ENCODE assay signal across 21 cellular contexts in genomic region chr2:100959225-100959880, GRCh38. TPM values are rescaled to one million over a fixed set of nuclear protein-coding genes. Genes with fewer than 3 reads are reported as not detected.
DNase-seq lines count a peak whose midpoint lies in the region; ATAC-seq and TF ChIP-seq lines count a peak whose summit lies in the region.
"Had no signal": no experiment of that assay in that cellular context is flagged by ENCODE, and none has a peak within 500 bp of the region (broad histone marks: within the 10 kb centered on the region; RNA-seq: fewer than 3 reads in every experiment).

No MANE protein-coding gene starts in this region.

- DNase-seq in AG09309 (ENCODE audit: low read depth): peak; percentile 40
- DNase-seq in HT-29 (ENCODE audit: low spot score): peak; percentile 31
- DNase-seq in cerebellum (ENCODE audit: low spot score): peak; percentile 29
- no peak for DNase-seq in mesothelial cell of epicardium (ENCODE audit: low spot score in 2 of 2, unreplicated experiment in 2 of 2)
- DNase-seq in activated CD8-positive, alpha-beta T cell treated with anti-CD3 and anti-CD28 coated beads, Interleukin-2, amount 10 ng/mL, durations not matched to agents 7 days and 5 days: no peak
- no peak for DNase-seq in NCI-H2081 (lab: John Stamatoyannopoulos, UW)
- DNase-seq in sciatic nerve (ENCODE audit: low spot score): no peak
- no peak for DNase-seq in GM10266 (ENCODE audit: extremely low spot score)
- DNase-seq: ACHN; activated CD4-positive, alpha-beta T cell treated with anti-CD3 and anti-CD28 coated beads, Interleukin-2, amount 10 ng/mL, durations not matched to agents 7 days and 5 days; activated naive CD4-positive, alpha-beta T cell; COR-L47; immature natural killer cell; mesenchymal stem cell; right lobe of liver; stimulated activated CD4-positive, alpha-beta T cell treated with anti-CD3 and anti-CD28 coated beads, Interleukin-2, amount 100 ng/mL, for 24 hours had no signal

- no peak for TF ChIP-seq CTCF in AG09309 (IDR thresholded peaks at IDR 0.05; ENCODE audit: control insufficient read depth, insufficient read depth, low read depth, low read length, missing control alignments)
- TF ChIP-seq CTCF in mesothelial cell of epicardium (IDR thresholded peaks at IDR 0.05; ENCODE audit: unreplicated experiment): no peak
- no peak for TF ChIP-seq CTCF in GM10266 (IDR thresholded peaks at IDR 0.05; ENCODE audit: control insufficient read depth, insufficient read depth, low read depth, missing control alignments)

- peak overlapping the region; percentile 54 for H3K27ac Mint-ChIP-seq in mesothelial cell of epicardium
- H3K27ac Mint-ChIP-seq in activated CD8-positive, alpha-beta T cell treated with anti-CD3 and anti-CD28 coated beads, Interleukin-2, amount 10 ng/mL, durations not matched to agents 7 days and 5 days: no peak overlapping the region
- H3K27ac Mint-ChIP-seq: activated CD4-positive, alpha-beta T cell treated with anti-CD3 and anti-CD28 coated beads, Interleukin-2, amount 10 ng/mL, durations not matched to agents 7 days and 5 days; dendritic cell treated with granulocyte-macrophage colony-stimulating factor and Interleukin-4, amounts not matched to agents 40 ng/mL and 50 ng/mL, for 4 days; immature natural killer cell had no signal

- no peak overlapping the region for H3K4me3 Mint-ChIP-seq in mesothelial cell of epicardium
- H3K4me3 Mint-ChIP-seq in activated CD8-positive, alpha-beta T cell treated with anti-CD3 and anti-CD28 coated beads, Interleukin-2, amount 10 ng/mL, durations not matched to agents 7 days and 5 days: no peak overlapping the region
- H3K4me3 Mint-ChIP-seq: activated CD4-positive, alpha-beta T cell treated with anti-CD3 and anti-CD28 coated beads, Interleukin-2, amount 10 ng/mL, durations not matched to agents 7 days and 5 days; dendritic cell treated with granulocyte-macrophage colony-stimulating factor and Interleukin-4, amounts not matched to agents 40 ng/mL and 50 ng/mL, for 4 days; immature natural killer cell; neural crest cell had no signal

- H3K9me3 Mint-ChIP-seq in mesothelial cell of epicardium: no peaks in the 10 kb centered on the region
- no peaks in the 10 kb centered on the region for H3K9me3 Mint-ChIP-seq in activated CD8-positive, alpha-beta T cell treated with anti-CD3 and anti-CD28 coated beads, Interleukin-2, amount 10 ng/mL, durations not matched to agents 7 days and 5 days (ENCODE audit: insufficient read depth)
- H3K9me3 Mint-ChIP-seq: activated CD4-positive, alpha-beta T cell treated with anti-CD3 and anti-CD28 coated beads, Interleukin-2, amount 10 ng/mL, durations not matched to agents 7 days and 5 days; dendritic cell treated with granulocyte-macrophage colony-stimulating factor and Interleukin-4, amounts not matched to agents 40 ng/mL and 50 ng/mL, for 4 days; immature natural killer cell; neural crest cell had no signal

- intact Hi-C loops in sciatic nerve (cut with DNase I): no loop called here

- no peak for ATAC-seq in activated CD8-positive, alpha-beta T cell treated with anti-CD3 and anti-CD28 coated beads, Interleukin-2, amount 10 ng/mL, durations not matched to agents 7 days and 5 days
- ATAC-seq in sciatic nerve: no peak
- ATAC-seq: heart left ventricle, right lobe of liver had no signal

- CTCF ChIA-PET in activated CD8-positive, alpha-beta T cell treated with anti-CD3 and anti-CD28 coated beads, Interleukin-2, amount 10 ng/mL, durations not matched to agents 7 days and 5 days (lab: Charles Lee): no interaction called here

- H3K4me3 ChIP-seq in AG09309 (ENCODE audit: control insufficient read depth, low read depth, low read length): no peak overlapping the region
- H3K4me3 ChIP-seq: ascending aorta, heart left ventricle, right lobe of liver, SK-N-MC had no signal

- POLR2A ChIA-PET in activated CD8-positive, alpha-beta T cell treated with anti-CD3 and anti-CD28 coated beads, Interleukin-2, amount 10 ng/mL, durations not matched to agents 7 days and 5 days (lab: Charles Lee): interaction anchor here (0.6 kb wide), 1 partner anchor 9 kb away, joined by 3 read pairs; no protein-coding TSS in a partner anchor

- H3K4me1 Mint-ChIP-seq in mesothelial cell of epicardium: peaks cover 16% of the 10 kb centered on the region
- peaks cover 7% of the 10 kb centered on the region for H3K4me1 Mint-ChIP-seq in activated CD8-positive, alpha-beta T cell treated with anti-CD3 and anti-CD28 coated beads, Interleukin-2, amount 10 ng/mL, durations not matched to agents 7 days and 5 days (ENCODE audit: low read depth)
- H3K4me1 Mint-ChIP-seq: immature natural killer cell, neural crest cell had no signal

- no peaks in the 10 kb centered on the region for H3K36me3 Mint-ChIP-seq in mesothelial cell of epicardium
- H3K36me3 Mint-ChIP-seq in activated CD8-positive, alpha-beta T cell treated with anti-CD3 and anti-CD28 coated beads, Interleukin-2, amount 10 ng/mL, durations not matched to agents 7 days and 5 days (ENCODE audit: low read depth): no peaks in the 10 kb centered on the region
- H3K36me3 Mint-ChIP-seq: immature natural killer cell had no signal

- no peaks in the 10 kb centered on the region for H3K27me3 Mint-ChIP-seq in mesothelial cell of epicardium (ENCODE audit: low read depth)
- no peaks in the 10 kb centered on the region for H3K27me3 Mint-ChIP-seq in activated CD8-positive, alpha-beta T cell treated with anti-CD3 and anti-CD28 coated beads, Interleukin-2, amount 10 ng/mL, durations not matched to agents 7 days and 5 days (ENCODE audit: low read depth)
- H3K27me3 Mint-ChIP-seq: activated CD4-positive, alpha-beta T cell treated with anti-CD3 and anti-CD28 coated beads, Interleukin-2, amount 10 ng/mL, durations not matched to agents 7 days and 5 days had no signal

RNA-seq across cellular contexts. Expression of gene RPL31, which starts 42.7 kb away (rescaled TPM):
- 1,454 and 1,668 TPM in 2 replicates for total RNA-seq in HT-29 (2014; rRNA removed; shearing (Covaris generic))
- total RNA-seq in cerebellum (510 TPM), mesothelial cell of epicardium (1,845 to 1,900 TPM (median 1,870 TPM) in 3 replicates), sciatic nerve (1,183 TPM)
- total RNA-seq in activated CD8-positive, alpha-beta T cell treated with anti-CD3 and anti-CD28 coated beads, Interleukin-2, amount 10 ng/mL, durations not matched to agents 7 days and 5 days: 1,000 to 10,000 TPM; 1,300 to 1,339 TPM

Comparison
In these comparisons a context has a peak if more than half of its experiments do, and no peak if none do; other contexts are left out.
1. DNase-seq: peak in AG09309 (single experiment), HT-29 (single experiment) and cerebellum (single experiment); none in mesothelial cell of epicardium (0 of 2), activated CD8-positive, alpha-beta T cell treated with anti-CD3 and anti-CD28 coated beads, Interleukin-2, amount 10 ng/mL, durations not matched to agents 7 days and 5 days (single experiment), NCI-H2081 (0 of 2), sciatic nerve (single experiment) and GM10266 (single experiment).